Comparison of ENCODE assay signal across 2 cellular contexts in the genomic region with DNA sequence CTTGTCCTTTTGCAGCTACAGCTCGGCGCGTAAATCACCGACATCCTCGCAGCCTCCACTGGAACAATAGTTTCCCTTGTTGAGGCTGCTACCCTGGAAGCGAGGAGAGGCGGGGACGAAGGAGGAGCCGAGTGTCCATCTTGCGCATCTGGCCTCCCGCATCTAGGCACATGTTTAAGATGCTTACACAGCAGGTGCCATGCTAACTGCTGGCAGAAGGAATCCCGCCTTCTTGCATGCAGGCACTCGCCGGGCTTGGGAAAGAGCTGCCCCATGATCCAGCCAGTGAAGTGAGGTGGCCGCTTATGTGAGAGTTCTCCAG.
TF ChIP-seq lines count a peak whose summit lies in the region.

No MANE protein-coding gene starts in this region.

TF ChIP-seq in GM23338, 12 proteins besides CTCF, POLR2A, EP300 and RAD21:
- TF ChIP-seq REST (IDR thresholded peaks at IDR 0.05; ENCODE audit: unreplicated experiment) (no peak), EZH2phosphoT487 (IDR thresholded peaks at IDR 0.05; ENCODE audit: unreplicated experiment) (no peak)

TF ChIP-seq in H1, 55 proteins besides CTCF, POLR2A, EP300 and RAD21:
- peak; percentile 76; the same call in 1 of the 2 replicates for TF ChIP-seq YY1 (IDR thresholded peaks at IDR 0.05; ENCODE audit: low read depth, low read length)
- TF ChIP-seq CBX5 (IDR thresholded peaks at IDR 0.05; ENCODE audit: low read depth, low read length), result no peak
- TF ChIP-seq MAX (IDR thresholded peaks at IDR 0.05), result peak; percentile 94
- 0 out of 2 replicates have a peak, but pooled peaks have one; percentile 31 for TF ChIP-seq POLR2AphosphoS5 (IDR thresholded peaks at IDR 0.05; ENCODE audit: low read depth, low read length)
- TF ChIP-seq KDM1A (IDR thresholded peaks at IDR 0.05; ENCODE audit: borderline replicate concordance, low read length), result peak; percentile 50; the same call in 1 of the 2 replicates
- no peak for TF ChIP-seq CTBP2 (IDR thresholded peaks at IDR 0.05; ENCODE audit: borderline replicate concordance, insufficient read depth, insufficient read length, low read length)
- TF ChIP-seq NANOG (IDR thresholded peaks at IDR 0.05; ENCODE audit: insufficient read depth, low read depth, low read length, poor library complexity, severe bottlenecking), result no peak
- no peak for TF ChIP-seq KDM5A (IDR thresholded peaks at IDR 0.05; ENCODE audit: low read length)
- no peak for TF ChIP-seq ATF2 (IDR thresholded peaks at IDR 0.05; ENCODE audit: low read length)
- peak; percentile 39 for TF ChIP-seq ASH2L (IDR thresholded peaks at IDR 0.05; ENCODE audit: low read length)
- no peak for TF ChIP-seq SIX5 (IDR thresholded peaks at IDR 0.05; ENCODE audit: low read depth, low read length)
- no peak for TF ChIP-seq FOSL1 (IDR thresholded peaks at IDR 0.05; ENCODE audit: insufficient read depth, low read depth, low read length)
- no peak for TF ChIP-seq JUN (IDR thresholded peaks at IDR 0.05; ENCODE audit: low read depth, low read length)
- peak; percentile 94 for TF ChIP-seq E2F6 (IDR thresholded peaks at IDR 0.05)
